Comparison of ENCODE assay signal across 13 cellular contexts in the genomic region with DNA sequence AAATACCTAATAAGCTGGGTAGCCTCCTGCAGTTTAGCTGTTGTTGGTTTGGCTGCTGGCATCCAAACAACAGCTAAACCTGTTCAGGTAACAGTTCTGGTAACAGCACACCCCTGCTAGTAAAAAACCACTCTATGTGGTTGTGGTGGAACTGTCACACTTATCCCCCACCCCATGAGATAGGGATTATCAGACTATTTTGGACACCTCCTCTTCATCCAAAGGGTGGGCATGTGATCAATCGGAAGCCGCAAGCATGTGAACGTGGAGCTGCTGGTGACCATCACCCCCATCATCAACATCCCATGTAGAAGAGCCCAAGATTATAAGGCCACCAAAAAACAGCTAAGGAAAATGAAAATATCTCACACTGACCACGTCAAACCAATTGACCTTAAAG. TPM values are rescaled to one million over a fixed set of nuclear protein-coding genes. Genes with fewer than 3 reads are reported as not detected.
DNase-seq lines count a peak whose midpoint lies in the region; ATAC-seq and TF ChIP-seq lines count a peak whose summit lies in the region.
"Had no signal": no experiment of that assay in that cellular context is flagged by ENCODE, and none has a peak within 500 bp of the region (broad histone marks: within the 10 kb centered on the region; RNA-seq: fewer than 3 reads in every experiment).

No MANE protein-coding gene starts in this region.

- H4K20me1 ChIP-seq in IMR-90 (ENCODE audit: insufficient read depth, low read length) = peaks cover 26% of the 10 kb centered on the region

- H3K4me2 ChIP-seq in IMR-90 (ENCODE audit: low read depth, low read length) = no peak overlapping the region

- no peak overlapping the region for H2BK20ac ChIP-seq in IMR-90 (ENCODE audit: low read depth, low read length)

- H2AK5ac ChIP-seq in IMR-90 (ENCODE audit: low read depth, low read length) = no peak overlapping the region

- POLR2A ChIA-PET in IMR-90 (lab: Charles Lee; ENCODE audit: unreplicated experiment) = no interaction called here

- H3K36me3 Mint-ChIP-seq in T-helper 2 cell treated with Interferon-gamma antibody and Interleukin-4, amounts not matched to agents 5 μg/mL and 100 μg/mL, for 36 hours (ENCODE audit: low read depth) = peaks cover 15% of the 10 kb centered on the region
- H3K36me3 Mint-ChIP-seq in activated naive CD8-positive, alpha-beta T cell treated with anti-CD3 and anti-CD28 coated beads for 36 hours = peaks cover 41% of the 10 kb centered on the region
- H3K36me3 Mint-ChIP-seq in neural crest cell (ENCODE audit: low read depth) = no peaks in the 10 kb centered on the region

- H3K27ac ChIP-seq in IMR-90 (ENCODE audit: insufficient read depth, low read length) = no peak overlapping the region
- H3K27ac ChIP-seq: neutrophil, spleen had no signal

- no peak for TF ChIP-seq RAD21 in IMR-90 (IDR thresholded peaks at IDR 0.05; ENCODE audit: low read length)

- no peak overlapping the region for H2AK9ac ChIP-seq in IMR-90 (replicated peaks; ENCODE audit: low read depth, low read length, poor library complexity)

- H2BK5ac ChIP-seq in IMR-90 (ENCODE audit: low read depth, low read length, poor library complexity, severe bottlenecking) = no peak overlapping the region

- WGBS in IMR-90 (ENCODE audit: extremely low coverage in 2 of 2, insufficient read length in 1 of 2), 2 experiments = no CpG with 5 or more reads among the region's 4 CpGs

- H3K4me1 Mint-ChIP-seq in T-helper 2 cell treated with Interferon-gamma antibody and Interleukin-4, amounts not matched to agents 5 μg/mL and 100 μg/mL, for 36 hours (ENCODE audit: low read depth) = peaks cover 37% of the 10 kb centered on the region
- peaks cover 44% of the 10 kb centered on the region for H3K4me1 Mint-ChIP-seq in activated naive CD8-positive, alpha-beta T cell treated with anti-CD3 and anti-CD28 coated beads for 36 hours
- peaks cover 32% of the 10 kb centered on the region for H3K4me1 Mint-ChIP-seq in neural crest cell

- H3K9ac ChIP-seq in IMR-90 (ENCODE audit: low read depth, low read length) = 0 out of 2 replicates have a peak overlapping the region, but pooled peaks have one; percentile 6

- H2BK15ac ChIP-seq in IMR-90 (ENCODE audit: low read depth, low read length) = no peak overlapping the region

- peaks cover 14% of the 10 kb centered on the region for H3K9me1 ChIP-seq in IMR-90 (ENCODE audit: insufficient read depth, low read length)

- no peak overlapping the region for H3K27ac Mint-ChIP-seq in T-helper 2 cell treated with Interferon-gamma antibody and Interleukin-4, amounts not matched to agents 5 μg/mL and 100 μg/mL, for 36 hours
- no peak overlapping the region for H3K27ac Mint-ChIP-seq in activated naive CD8-positive, alpha-beta T cell treated with anti-CD3 and anti-CD28 coated beads for 36 hours
- no peak overlapping the region for H3K27ac Mint-ChIP-seq in neural crest cell (ENCODE audit: unreplicated experiment)

- intact Hi-C loops in IMR-90 (cut with micrococcal nuclease) (loop anchor here (5.0 kb wide), 1 partner anchor 309 kb away; no protein-coding TSS in a partner anchor), left cardiac atrium (cut with DNase I) (no loop called here)

- no peak overlapping the region for H2AFZ ChIP-seq in IMR-90 (replicated peaks; ENCODE audit: low read length, poor library complexity)

- no peaks in the 10 kb centered on the region for H3K27me3 Mint-ChIP-seq in T-helper 2 cell treated with Interferon-gamma antibody and Interleukin-4, amounts not matched to agents 5 μg/mL and 100 μg/mL, for 36 hours (ENCODE audit: low read depth)
- H3K27me3 Mint-ChIP-seq in activated naive CD8-positive, alpha-beta T cell treated with anti-CD3 and anti-CD28 coated beads for 36 hours = no peaks in the 10 kb centered on the region
- H3K27me3 Mint-ChIP-seq in neural crest cell (ENCODE audit: low read depth) = no peaks in the 10 kb centered on the region

- no peak overlapping the region for H4K91ac ChIP-seq in IMR-90 (ENCODE audit: insufficient read depth, low read depth, low read length)

- BruUV-seq in IMR-90 (replicated peaks; lab: Mats Ljungman, UMichigan) = no TSS peak

- H4K8ac ChIP-seq in IMR-90 (ENCODE audit: low read depth in 2 of 2, low read length in 2 of 2) = no peak overlapping the region

- no peak overlapping the region for H3K4me3 ChIP-seq in IMR-90 (ENCODE audit: insufficient read depth, low read depth, low read length)

- no peak overlapping the region for H3K4ac ChIP-seq in IMR-90 (ENCODE audit: low read depth, low read length)

- in situ Hi-C loops in IMR-90 (cut with MboI; ENCODE audit: low sequenced_read_pairs) = no loop called here

- no peaks in the 10 kb centered on the region for H3K27me3 ChIP-seq in IMR-90 (ENCODE audit: control insufficient read depth, insufficient read depth, low read length)
- H3K27me3 ChIP-seq: neutrophil, spleen had no signal

- H3K79me1 ChIP-seq in IMR-90 (ENCODE audit: low read depth in 1 of 2, low read length in 2 of 2) = peaks cover 3 to 54% of the 10 kb centered on the region in 2 experiments

- peak overlapping the region; percentile 94 for H3K4me3 Mint-ChIP-seq in T-helper 2 cell treated with Interferon-gamma antibody and Interleukin-4, amounts not matched to agents 5 μg/mL and 100 μg/mL, for 36 hours
- H3K4me3 Mint-ChIP-seq in activated naive CD8-positive, alpha-beta T cell treated with anti-CD3 and anti-CD28 coated beads for 36 hours = peak overlapping the region; percentile 46
- H3K4me3 Mint-ChIP-seq in neural crest cell = peak overlapping the region; percentile 84

- H3K36me3 ChIP-seq in IMR-90 (ENCODE audit: control insufficient read depth, insufficient read depth, low read length) = peaks cover 2% of the 10 kb centered on the region; the same call in 1 of the 2 replicates
- H3K36me3 ChIP-seq: neutrophil had no signal

- no peaks in the 10 kb centered on the region for H3K9me3 Mint-ChIP-seq in T-helper 2 cell treated with Interferon-gamma antibody and Interleukin-4, amounts not matched to agents 5 μg/mL and 100 μg/mL, for 36 hours
- no peaks in the 10 kb centered on the region for H3K9me3 Mint-ChIP-seq in activated naive CD8-positive, alpha-beta T cell treated with anti-CD3 and anti-CD28 coated beads for 36 hours
- no peaks in the 10 kb centered on the region for H3K9me3 Mint-ChIP-seq in neural crest cell

- no peak overlapping the region for H4K5ac ChIP-seq in IMR-90 (ENCODE audit: low read depth, low read length)

- CTCF ChIA-PET in IMR-90 (lab: Yijun Ruan, JAX) = interaction anchor here (0.6 to 1.8 kb wide), 3 partner anchors 13 to 348 kb away, joined by 3 to 7 read pairs (median 4); no protein-coding TSS in a partner anchor

- peaks cover 2% of the 10 kb centered on the region; the same call in 1 of the 2 replicates for H3K4me1 ChIP-seq in IMR-90 (ENCODE audit: control insufficient read depth, insufficient read depth, low read length)

- dilution Hi-C loops in IMR-90 (cut with HindIII; ENCODE audit: low sequenced_read_pairs, unreplicated experiment) = no loop called here

- no peak overlapping the region for H3K14ac ChIP-seq in IMR-90 (replicated peaks; ENCODE audit: low read depth, low read length)

- no peak for TF ChIP-seq CTCF in IMR-90 (conservative IDR thresholded peaks at IDR 0.05; ENCODE audit: low read depth, low read length)
- TF ChIP-seq CTCF in neural crest cell (conservative IDR thresholded peaks at IDR 0.05) = no peak

- no peak overlapping the region for H3K18ac ChIP-seq in IMR-90 (ENCODE audit: low read depth, low read length)

- no peak overlapping the region for H2BK120ac ChIP-seq in IMR-90 (ENCODE audit: low read depth, low read length)

- no peak for TF ChIP-seq POLR2A in IMR-90 (IDR thresholded peaks at IDR 0.05; ENCODE audit: low read depth, low read length)

- H3K9me3 ChIP-seq in IMR-90 (ENCODE audit: control insufficient read depth, insufficient read depth, low read length) = no peaks in the 10 kb centered on the region
- H3K9me3 ChIP-seq: neutrophil, spleen had no signal

- no peak for DNase-seq in T-helper 2 cell treated with Interferon-gamma antibody and Interleukin-4, amounts not matched to agents 5 μg/mL and 100 μg/mL, for 36 hours (ENCODE audit: low spot score)
- DNase-seq in T-helper 2 cell (no peak), IMR-90 (no peak), neural crest cell (ENCODE audit: low read depth, low spot score) (no peak), left cardiac atrium (no peak)
- no peak for DNase-seq in activated naive CD8-positive, alpha-beta T cell treated with anti-CD3 and anti-CD28 coated beads for 36 hours
- DNase-seq: effector memory CD4-positive, alpha-beta T cell; kidney; NCI-H1048; spleen had no signal

- H3K23ac ChIP-seq in IMR-90 (ENCODE audit: low read depth, low read length) = 0 out of 2 replicates have a peak overlapping the region, but pooled peaks have one; percentile 25

- ATAC-seq in IMR-90 (ENCODE audit: low read depth) (no peak), left cardiac atrium (no peak), HG02610 (IDR thresholded peaks at IDR 0.05; ENCODE audit: unreplicated experiment) (no peak), GM21367 (IDR thresholded peaks at IDR 0.05; ENCODE audit: unreplicated experiment) (no peak)

- H3K56ac ChIP-seq in IMR-90 (ENCODE audit: extremely low read depth, insufficient read depth, low read length) = no peak overlapping the region

TF ChIP-seq in IMR-90, 13 proteins besides CTCF, POLR2A, EP300 and RAD21:
- no peak for TF ChIP-seq MAZ (IDR thresholded peaks at IDR 0.05; ENCODE audit: borderline replicate concordance, low read depth, low read length)
- no peak for TF ChIP-seq USF2 (IDR thresholded peaks at IDR 0.05; ENCODE audit: low read depth, low read length)
- no peak for TF ChIP-seq MAFK (IDR thresholded peaks at IDR 0.05; ENCODE audit: low read depth, low read length)
TF ChIP-seq in IMR-90: peak in this region for 0.

RNA-seq across cellular contexts. Expression of gene MTPAP, which starts 2.5 kb away (rescaled TPM):
- 21.0 and 23.3 TPM in 2 replicates for total RNA-seq in IMR-90 (2012; rRNA removed)
- 5.2 and 7.8 TPM in 2 replicates for polyA plus RNA-seq in IMR-90 (2012; rRNA removed)
- 0.84 and 1.1 TPM in 2 replicates for polyA plus RNA-seq in IMR-90 (2012; cell fraction: cytosol; rRNA removed)
- polyA plus RNA-seq in IMR-90 (2012; cell fraction: nucleus; rRNA removed; ENCODE audit: low replicate concordance) = 1.1 and 8.7 TPM in 2 replicates
- 10 to 100 TPM; 43.9 to 47.6 TPM for total RNA-seq in activated naive CD8-positive, alpha-beta T cell treated with anti-CD3 and anti-CD28 coated beads for 36 hours
- 30.9 and 36.0 TPM in 2 replicates for total RNA-seq in neural crest cell
- total RNA-seq in left cardiac atrium = 10 to 100 TPM; 22.6 to 27.2 TPM
